Comparison of ENCODE assay signal across 8 cellular contexts in the genomic region with DNA sequence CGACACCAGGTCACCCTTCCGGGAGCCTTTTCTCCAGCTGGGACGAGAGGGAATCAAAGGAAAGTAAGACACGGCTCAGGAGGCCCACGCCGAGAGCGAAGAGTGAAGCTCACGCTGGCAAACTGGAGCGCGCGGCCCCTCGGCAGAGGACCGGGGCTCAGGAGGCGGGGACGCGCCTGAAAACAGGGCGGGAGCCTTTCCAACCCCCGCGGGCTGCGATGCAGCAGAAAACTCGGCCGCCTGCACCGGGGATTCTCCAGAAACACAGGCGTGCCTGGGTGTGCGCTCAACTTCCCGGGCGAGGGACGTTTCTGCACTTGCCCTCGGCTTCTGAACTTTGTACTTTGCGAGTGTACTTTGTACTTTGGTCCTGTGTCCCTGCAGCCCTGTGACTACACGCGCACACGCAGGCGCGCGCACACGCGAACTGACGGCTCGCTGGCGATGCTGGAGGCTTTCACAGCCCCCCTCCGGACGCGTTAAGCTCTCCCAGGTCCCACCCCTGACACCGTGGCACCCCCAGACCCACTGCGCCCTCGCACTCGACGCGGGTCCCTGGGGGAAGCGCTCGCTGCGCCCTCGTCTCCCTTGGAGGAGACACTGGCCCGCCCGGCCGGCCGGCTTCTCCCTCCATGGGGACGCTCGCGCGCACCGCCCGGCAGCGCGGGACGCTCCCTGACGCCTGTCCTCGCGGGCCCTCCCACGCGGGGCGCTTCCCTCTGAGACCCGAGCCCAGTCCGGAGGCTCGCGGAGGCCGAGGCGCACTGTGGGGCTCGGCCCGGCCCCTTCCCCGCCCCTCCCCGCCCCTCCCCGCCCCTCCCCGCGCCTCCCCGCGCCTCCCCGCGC. TPM values are rescaled to one million over a fixed set of nuclear protein-coding genes. Genes with fewer than 3 reads are reported as not detected.
A peak's percentile ranks its signal among the peaks of the same experiment; 100 is the strongest.
DNase-seq lines count a peak whose midpoint lies in the region; ATAC-seq, FAIRE-seq and TF ChIP-seq lines count a peak whose summit lies in the region.

No MANE protein-coding gene starts in this region.

- no peak overlapping the region for H3K27ac Mint-ChIP-seq in natural killer cell treated with Interleukin-12 subunit alpha and Interleukin-12 subunit beta and Interleukin-15 and Interleukin-18, amount 100 ng/mL, for 72 hours
- peak overlapping the region; percentile 50 for H3K27ac Mint-ChIP-seq in type B pancreatic cell

- no peaks in the 10 kb centered on the region for H3K36me3 Mint-ChIP-seq in natural killer cell treated with Interleukin-12 subunit alpha and Interleukin-12 subunit beta and Interleukin-15 and Interleukin-18, amount 100 ng/mL, for 72 hours
- no peaks in the 10 kb centered on the region for H3K36me3 Mint-ChIP-seq in type B pancreatic cell

- H3K9me3 Mint-ChIP-seq in natural killer cell treated with Interleukin-12 subunit alpha and Interleukin-12 subunit beta and Interleukin-15 and Interleukin-18, amount 100 ng/mL, for 72 hours: no peaks in the 10 kb centered on the region
- H3K9me3 Mint-ChIP-seq in type B pancreatic cell: no peaks in the 10 kb centered on the region

- peaks cover 6 to 7% of the 10 kb centered on the region in 2 donors for H3K4me1 Mint-ChIP-seq in natural killer cell treated with Interleukin-12 subunit alpha and Interleukin-12 subunit beta and Interleukin-15 and Interleukin-18, amount 100 ng/mL, for 72 hours (ENCODE audit: low read depth in 2 of 2)
- peaks cover 10% of the 10 kb centered on the region for H3K4me1 Mint-ChIP-seq in type B pancreatic cell (ENCODE audit: unreplicated experiment)

- peaks cover 4% of the 10 kb centered on the region for H3K4me1 ChIP-seq in ACC112 (ENCODE audit: control insufficient read depth, insufficient read depth, low read length, unreplicated experiment)
- H3K4me1 ChIP-seq in foreskin keratinocyte: no peaks in the 10 kb centered on the region

- H3K4me3 Mint-ChIP-seq in natural killer cell treated with Interleukin-12 subunit alpha and Interleukin-12 subunit beta and Interleukin-15 and Interleukin-18, amount 100 ng/mL, for 72 hours: peak overlapping the region; percentile 72
- peak overlapping the region; percentile 85 for H3K4me3 Mint-ChIP-seq in type B pancreatic cell

- no peaks in the 10 kb centered on the region for H3K27me3 Mint-ChIP-seq in natural killer cell treated with Interleukin-12 subunit alpha and Interleukin-12 subunit beta and Interleukin-15 and Interleukin-18, amount 100 ng/mL, for 72 hours
- H3K27me3 Mint-ChIP-seq in type B pancreatic cell: no peaks in the 10 kb centered on the region

- TF ChIP-seq CTCF in foreskin keratinocyte (conservative IDR thresholded peaks at IDR 0.05) (no peak), type B pancreatic cell (conservative IDR thresholded peaks at IDR 0.05) (no peak)

- FAIRE-seq in GM18507 (lab: Jason Lieb, UNC): peak; percentile 63

- peak overlapping the region; percentile 62 for H2AFZ ChIP-seq in ACC112 (ENCODE audit: low read length, unreplicated experiment)

- peak overlapping the region; percentile 77 for H3K4me3 ChIP-seq in ACC112 (ENCODE audit: low read depth, low read length)

- H3K27ac ChIP-seq in ACC112 (ENCODE audit: low read depth, low read length): no peak overlapping the region
- no peak overlapping the region for H3K27ac ChIP-seq in foreskin keratinocyte

- no peaks in the 10 kb centered on the region for H3K79me2 ChIP-seq in ACC112 (ENCODE audit: control insufficient read depth, insufficient read depth, low read length, unreplicated experiment)

- ATAC-seq in HG03064 (IDR thresholded peaks at IDR 0.05; ENCODE audit: low read depth, unreplicated experiment): peak; percentile 40
- peak; percentile 53 for ATAC-seq in foreskin keratinocyte
- peak; percentile 79 to 87 for ATAC-seq in natural killer cell treated with Interleukin-12 subunit alpha and Interleukin-12 subunit beta and Interleukin-15 and Interleukin-18, amount 100 ng/mL, for 72 hours

- H3K27me3 ChIP-seq in ACC112 (ENCODE audit: insufficient read depth, low read length) (no peaks in the 10 kb centered on the region), foreskin keratinocyte (no peaks in the 10 kb centered on the region)

- H3K36me3 ChIP-seq in ACC112 (ENCODE audit: insufficient read depth, low read length): no peaks in the 10 kb centered on the region

- DNase-seq in GM18507 (ENCODE audit: extremely low spot score, insufficient read length, low read depth) (no peak), OCI-M1 (lab: John Stamatoyannopoulos, UW) (peak; percentile 68), activated gamma-delta T cell treated with Interleukin-2 at 50 U/mL for 16 hours (peak; percentile 43), foreskin keratinocyte (peak in 1 of 2 donors; percentile 39), type B pancreatic cell (ENCODE audit: extremely low spot score, unreplicated experiment) (peak; percentile 83)
- DNase-seq in natural killer cell treated with Interleukin-12 subunit alpha and Interleukin-12 subunit beta and Interleukin-15 and Interleukin-18, amount 100 ng/mL, for 72 hours (ENCODE audit: low spot score): peak; percentile 79

RNA-seq across cellular contexts. Expression of a gene that starts 0.6 kb away (rescaled TPM):
- total RNA-seq in foreskin keratinocyte (1.8 and 3.5 TPM in 2 replicates), type B pancreatic cell (ENCODE audit: low replicate concordance) (6.9 and 8.2 TPM in 2 replicates)
- polyA plus RNA-seq in foreskin keratinocyte: 1.9 and 3.3 TPM in 2 replicates
- 1 to 10 TPM; 2.0 to 2.1 TPM for total RNA-seq in natural killer cell treated with Interleukin-12 subunit alpha and Interleukin-12 subunit beta and Interleukin-15 and Interleukin-18, amount 100 ng/mL, for 72 hours

RNA-seq across cellular contexts. Expression of a gene that starts 5.3 kb away (rescaled TPM):
- total RNA-seq in foreskin keratinocyte (62.6 and 67.1 TPM in 2 replicates), type B pancreatic cell (ENCODE audit: low replicate concordance) (106 and 127 TPM in 2 replicates)
- 82.2 and 84.4 TPM in 2 replicates for polyA plus RNA-seq in foreskin keratinocyte
- 10 to 100 TPM; 44.5 to 52.7 TPM for total RNA-seq in natural killer cell treated with Interleukin-12 subunit alpha and Interleukin-12 subunit beta and Interleukin-15 and Interleukin-18, amount 100 ng/mL, for 72 hours

RNA-seq across cellular contexts. Expression of a gene that starts 15.5 kb away (rescaled TPM):
- total RNA-seq in foreskin keratinocyte: 32.5 and 36.3 TPM in 2 replicates
- 45.9 and 49.7 TPM in 2 replicates for polyA plus RNA-seq in foreskin keratinocyte
- total RNA-seq in natural killer cell treated with Interleukin-12 subunit alpha and Interleukin-12 subunit beta and Interleukin-15 and Interleukin-18, amount 100 ng/mL, for 72 hours: 100 to 1,000 TPM in 1 of 2 donors, 10 to 100 TPM in 1; 44.2 to 105 TPM
- total RNA-seq in type B pancreatic cell (ENCODE audit: low replicate concordance): 79.1 and 89.6 TPM in 2 replicates

RNA-seq across cellular contexts. Expression of a gene that starts 20.7 kb away (rescaled TPM):
- total RNA-seq in foreskin keratinocyte (22.0 and 33.7 TPM in 2 replicates), type B pancreatic cell (ENCODE audit: low replicate concordance) (20.4 and 21.7 TPM in 2 replicates)
- 29.7 and 50.2 TPM in 2 replicates for polyA plus RNA-seq in foreskin keratinocyte
- 10 to 100 TPM; 11.5 to 11.8 TPM for total RNA-seq in natural killer cell treated with Interleukin-12 subunit alpha and Interleukin-12 subunit beta and Interleukin-15 and Interleukin-18, amount 100 ng/mL, for 72 hours

RNA-seq across cellular contexts. Expression of a gene that starts 31.3 kb away (rescaled TPM):
- not detected in 2 replicates for total RNA-seq in foreskin keratinocyte
- polyA plus RNA-seq in foreskin keratinocyte: not detected in 2 replicates
- not detected for total RNA-seq in natural killer cell treated with Interleukin-12 subunit alpha and Interleukin-12 subunit beta and Interleukin-15 and Interleukin-18, amount 100 ng/mL, for 72 hours
- total RNA-seq in type B pancreatic cell (ENCODE audit: low replicate concordance): 1.3 and 2.8 TPM in 2 replicates
